ENCODE assay signal across 1 cellular context in the genomic region with DNA sequence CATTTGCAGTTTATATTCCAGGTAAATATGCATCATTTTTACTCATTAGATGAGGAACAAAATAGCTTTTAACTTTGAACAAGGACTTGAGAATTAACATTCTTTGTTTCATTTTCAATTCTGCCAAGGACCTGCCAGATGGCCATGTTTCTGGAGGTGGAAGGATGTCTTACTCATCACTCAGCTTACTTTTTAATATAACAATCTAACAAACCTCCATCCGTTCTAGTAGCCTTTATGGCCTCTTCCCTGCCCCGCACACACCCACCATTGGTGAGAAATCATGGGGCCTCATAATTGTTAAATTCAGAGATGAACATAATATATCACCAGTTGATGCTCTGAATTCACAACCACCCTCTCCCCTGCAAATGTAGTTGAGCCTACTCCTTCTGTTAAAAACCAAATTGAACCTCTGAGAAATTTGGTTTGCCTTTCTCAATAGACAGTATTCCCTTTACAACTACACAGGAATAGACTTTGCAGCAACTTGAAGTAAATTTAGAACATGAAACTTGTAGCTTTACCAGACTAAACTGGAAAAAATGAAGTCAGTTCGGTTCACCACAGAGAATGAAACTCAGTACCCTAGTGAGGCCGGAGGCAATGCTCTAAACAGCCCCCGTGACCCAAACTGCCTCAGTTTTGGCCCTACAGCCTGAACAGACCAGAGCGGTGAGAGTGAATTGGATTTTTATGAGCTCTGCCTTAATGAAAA.
TF ChIP-seq lines count a peak whose summit lies in the region.

No MANE protein-coding gene starts in this region.

TF ChIP-seq in IMR-90, 13 proteins besides CTCF, POLR2A, EP300 and RAD21 (continued from another document):
- TF ChIP-seq, protein P1, sequence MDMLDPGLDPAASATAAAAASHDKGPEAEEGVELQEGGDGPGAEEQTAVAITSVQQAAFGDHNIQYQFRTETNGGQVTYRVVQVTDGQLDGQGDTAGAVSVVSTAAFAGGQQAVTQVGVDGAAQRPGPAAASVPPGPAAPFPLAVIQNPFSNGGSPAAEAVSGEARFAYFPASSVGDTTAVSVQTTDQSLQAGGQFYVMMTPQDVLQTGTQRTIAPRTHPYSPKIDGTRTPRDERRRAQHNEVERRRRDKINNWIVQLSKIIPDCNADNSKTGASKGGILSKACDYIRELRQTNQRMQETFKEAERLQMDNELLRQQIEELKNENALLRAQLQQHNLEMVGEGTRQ (IDR thresholded peaks at IDR 0.05; ENCODE audit: low read depth, low read length), result no peak
- TF ChIP-seq MAZ (IDR thresholded peaks at IDR 0.05; ENCODE audit: borderline replicate concordance, low read depth, low read length) (no peak), RCOR1 (IDR thresholded peaks at IDR 0.05; ENCODE audit: insufficient replicate concordance, low read length) (no peak), CHD1 (IDR thresholded peaks at IDR 0.05; ENCODE audit: low read depth, low read length) (no peak)
